Comparison of ENCODE assay signal across 5 cellular contexts in the genomic region with DNA sequence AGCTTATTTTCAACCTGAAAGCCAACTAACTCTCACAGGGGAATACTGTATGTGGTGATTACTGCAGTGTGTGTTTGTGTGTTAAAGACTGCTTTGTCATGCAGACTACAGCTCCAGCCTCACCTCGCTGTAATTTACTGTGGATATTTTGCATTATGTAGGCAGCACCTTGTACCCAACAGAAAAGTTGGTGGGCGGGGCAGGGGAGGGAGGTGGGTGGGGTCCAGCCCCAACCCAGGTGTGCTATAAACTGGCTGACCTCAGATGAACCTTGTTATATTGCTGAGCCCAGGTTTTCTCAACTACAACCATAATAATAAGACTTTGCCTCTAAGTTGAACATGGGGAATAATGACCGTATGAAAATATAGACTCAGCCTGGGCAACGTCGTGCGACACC. TPM values are rescaled to one million over a fixed set of nuclear protein-coding genes. Genes with fewer than 3 reads are reported as not detected.
"Had no signal": no experiment of that assay in that cellular context is flagged by ENCODE, and none has a peak within 500 bp of the region (broad histone marks: within the 10 kb centered on the region; RNA-seq: fewer than 3 reads in every experiment).

No MANE protein-coding gene starts in this region.

RNA-seq across cellular contexts. Expression of a gene that starts 26.2 kb away (rescaled TPM):
- total RNA-seq: GM23248, H4, H7, HT-29, IMR-90 had no signal
- polyA plus RNA-seq: GM23248, IMR-90 had no signal
